ENCODE assay signal across 13 cellular contexts in the genomic region with DNA sequence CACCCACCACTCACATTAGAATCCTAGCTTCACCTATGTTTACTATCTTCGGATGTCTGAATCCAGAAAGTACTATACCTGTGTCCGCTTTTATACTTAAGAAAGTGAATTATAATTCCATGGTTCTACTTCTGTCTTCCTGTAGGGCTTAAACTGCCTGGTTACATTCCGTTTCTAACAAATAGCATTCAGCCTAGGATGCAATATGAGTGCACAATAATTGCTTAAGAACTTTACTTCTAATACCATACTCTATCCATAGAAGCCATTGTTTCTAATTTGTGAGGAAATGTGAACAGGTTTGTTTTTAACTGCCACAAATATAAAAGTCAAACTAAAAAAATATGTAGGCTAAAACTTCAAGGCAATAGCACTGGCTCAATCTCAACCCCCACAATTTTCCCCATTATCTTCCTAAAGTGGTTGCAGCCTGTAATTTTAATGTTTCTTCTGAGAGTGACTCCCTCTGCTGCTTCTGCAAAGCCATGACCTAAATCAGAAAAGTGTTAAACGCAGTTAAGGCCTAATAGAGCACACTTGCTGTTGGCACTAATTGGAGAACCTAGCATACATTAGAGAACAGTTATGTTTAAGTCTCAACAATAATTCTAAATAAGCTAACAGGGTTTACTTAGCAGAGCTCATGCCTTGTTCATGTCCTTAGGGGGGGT. TPM values are rescaled to one million over a fixed set of nuclear protein-coding genes. Genes with fewer than 3 reads are reported as not detected.
DNase-seq lines count a peak whose midpoint lies in the region; ATAC-seq and TF ChIP-seq lines count a peak whose summit lies in the region.
"Had no signal": no experiment of that assay in that cellular context is flagged by ENCODE, and none has a peak within 500 bp of the region (broad histone marks: within the 10 kb centered on the region; RNA-seq: fewer than 3 reads in every experiment).

No MANE protein-coding gene starts in this region.

- DNase-seq in right atrium auricular region (ENCODE audit: low spot score) (no peak), Right ventricle myocardium inferior (ENCODE audit: missing footprints) (no peak), cerebellar cortex (ENCODE audit: low spot score) (peak; percentile 49), midbrain (lab: John Stamatoyannopoulos, UW) (peak; percentile 65), GM13976 (ENCODE audit: low spot score) (no peak), left lobe of liver (ENCODE audit: low spot score) (no peak), NCI-H524 treated with DMSO at 0.1 percent for 48 hours (lab: John Stamatoyannopoulos, UW) (no peak)
- no peak for DNase-seq in activated T-cell treated with anti-CD3 and anti-CD28 coated beads, Interleukin-2, amount 50 U/mL, for 48 hours
- DNase-seq: NCI-H146; occipital lobe; stimulated activated CD4-positive, alpha-beta T cell treated with anti-CD3 and anti-CD28 coated beads, Interleukin-2, amount 100 ng/mL, for 48 hours had no signal

- H3K27ac ChIP-seq in right atrium auricular region = peak overlapping the region; percentile 24 to 58
- H3K27ac ChIP-seq: epithelial cell of prostate had no signal

- H3K9me3 ChIP-seq in right atrium auricular region = no peaks in the 10 kb centered on the region

- ATAC-seq in Right ventricle myocardium inferior (no peak), left lobe of liver (no peak)

- no peaks in the 10 kb centered on the region for H3K36me3 ChIP-seq in right atrium auricular region

- H3K4me3 ChIP-seq in right atrium auricular region = peak overlapping the region in 1 of 2 donors; percentile 12

- peaks cover 0 to 20% of the 10 kb centered on the region in 2 donors for H3K4me1 ChIP-seq in right atrium auricular region

- peaks cover 0 to 5% of the 10 kb centered on the region in 2 donors for H3K27me3 ChIP-seq in right atrium auricular region

- intact Hi-C loops in Right ventricle myocardium inferior (cut with DNase I) = loop anchor here (10.0 kb wide), 1 partner anchor 380 kb away; no protein-coding TSS in a partner anchor

- in situ Hi-C loops in GM13976 (cut with MboI; ENCODE audit: low sequenced_read_pairs, unreplicated experiment) = no loop called here

- TF ChIP-seq CTCF in right atrium auricular region (IDR thresholded peaks at IDR 0.05) = peak in 1 of 2 donors; percentile 8
- TF ChIP-seq CTCF in GM13976 (IDR thresholded peaks at IDR 0.05; ENCODE audit: borderline replicate concordance, control extremely low read depth, extremely low read depth, insufficient read depth, missing control alignments) = no peak

RNA-seq across cellular contexts. Expression of a gene that starts 4.2 kb away (rescaled TPM):
- total RNA-seq in right atrium auricular region = 1 to 10 TPM; 3.8 to 4.6 TPM
- 2.1 TPM for total RNA-seq in Right ventricle myocardium inferior
- total RNA-seq in left lobe of liver = 0.86 TPM
- total RNA-seq: activated CD8-positive, alpha-beta memory T cell treated with anti-CD3 and anti-CD28 coated beads for 36 hours had no signal

Comparison
In these comparisons a context has a peak if more than half of its experiments do, and no peak if none do; other contexts are left out.
1. DNase-seq: peak in cerebellar cortex (single experiment) and midbrain (single experiment); none in right atrium auricular region (single experiment), Right ventricle myocardium inferior (single experiment), GM13976 (single experiment), left lobe of liver (single experiment), NCI-H524 treated with DMSO at 0.1 percent for 48 hours (single experiment) and activated T-cell treated with anti-CD3 and anti-CD28 coated beads, Interleukin-2, amount 50 U/mL, for 48 hours (0 of 2).